ENCODE assay signal across 24 cellular contexts in genomic region chr16:14454391-14454790, GRCh38.
DNase-seq lines count a peak whose midpoint lies in the region; ATAC-seq and TF ChIP-seq lines count a peak whose summit lies in the region.
"Had no signal": no experiment of that assay in that cellular context is flagged by ENCODE, and none has a peak within 500 bp of the region (broad histone marks: within the 10 kb centered on the region; RNA-seq: fewer than 3 reads in every experiment).

No MANE protein-coding gene starts in this region.

- ATAC-seq in left colon, result no peak
- ATAC-seq: naive thymus-derived CD8-positive, alpha-beta T cell had no signal

- in situ Hi-C loops in astrocyte of the cerebellum (cut with HindIII; ENCODE audit: low sequenced_read_pairs), result no loop called here

- intact Hi-C loops in left colon (cut with DNase I, micrococcal nuclease), result no loop called here

- H3K4me3 ChIP-seq in astrocyte of the cerebellum (ENCODE audit: low read depth, low read length), result no peak overlapping the region

- peak; percentile 45 for DNase-seq in ELR (ENCODE audit: low read depth)
- DNase-seq in LHCN-M2 (ENCODE audit: low read depth), result peak; percentile 75
- peak; percentile 50 for DNase-seq in astrocyte of the cerebellum (ENCODE audit: low read depth)
- DNase-seq in myocyte (ENCODE audit: low read depth), result peak; percentile 48
- DNase-seq in Kasumi-1 (lab: John Stamatoyannopoulos, UW), result no peak
- DNase-seq in left colon, result no peak
- no peak for DNase-seq in stimulated activated CD4-positive, alpha-beta T cell treated with anti-CD3 and anti-CD28 coated beads, Interleukin-15, amount 100 ng/mL, for 24 hours
- DNase-seq: activated CD4-positive, alpha-beta T cell treated with anti-CD3 and anti-CD28 coated beads for 48 hours; activated naive CD4-positive, alpha-beta T cell treated with anti-CD3 and anti-CD28 coated beads, Interleukin-2, amount 50 U/mL, for 16 hours; CD8-positive, alpha-beta memory T cell; cerebellar nuclear complex; DMS79; erythroblast; GOT3; KG1; naive thymus-derived CD8-positive, alpha-beta T cell; NCI-H1092 treated with DMSO at 0.1 percent for 48 hours; NCI-H2081; NCI-H446 treated with DMSO at 0.1 percent for 48 hours; OCI-M1; retina; SIG-M5; stimulated activated CD4-positive, alpha-beta T cell treated with anti-CD3 and anti-CD28 coated beads, Interleukin-4, amount 100 ng/mL, for 1 hour; stimulated activated naive CD4-positive, alpha-beta T cell treated with Interleukin-2 at 50 U/mL for 16 hours had no signal

- TF ChIP-seq CTCF in astrocyte of the cerebellum (IDR thresholded peaks at IDR 0.05; ENCODE audit: low read depth, low read length, missing control alignments), result no peak

Comparison
In these comparisons a context has a peak if more than half of its experiments do, and no peak if none do; other contexts are left out.
1. DNase-seq: peak in ELR (single experiment), LHCN-M2 (single experiment), astrocyte of the cerebellum (single experiment) and myocyte (single experiment); none in Kasumi-1 (0 of 2), left colon (0 of 2) and stimulated activated CD4-positive, alpha-beta T cell treated with anti-CD3 and anti-CD28 coated beads, Interleukin-15, amount 100 ng/mL, for 24 hours (single experiment).